9 cellular contexts compared by ENCODE assay signal in the genomic region with DNA sequence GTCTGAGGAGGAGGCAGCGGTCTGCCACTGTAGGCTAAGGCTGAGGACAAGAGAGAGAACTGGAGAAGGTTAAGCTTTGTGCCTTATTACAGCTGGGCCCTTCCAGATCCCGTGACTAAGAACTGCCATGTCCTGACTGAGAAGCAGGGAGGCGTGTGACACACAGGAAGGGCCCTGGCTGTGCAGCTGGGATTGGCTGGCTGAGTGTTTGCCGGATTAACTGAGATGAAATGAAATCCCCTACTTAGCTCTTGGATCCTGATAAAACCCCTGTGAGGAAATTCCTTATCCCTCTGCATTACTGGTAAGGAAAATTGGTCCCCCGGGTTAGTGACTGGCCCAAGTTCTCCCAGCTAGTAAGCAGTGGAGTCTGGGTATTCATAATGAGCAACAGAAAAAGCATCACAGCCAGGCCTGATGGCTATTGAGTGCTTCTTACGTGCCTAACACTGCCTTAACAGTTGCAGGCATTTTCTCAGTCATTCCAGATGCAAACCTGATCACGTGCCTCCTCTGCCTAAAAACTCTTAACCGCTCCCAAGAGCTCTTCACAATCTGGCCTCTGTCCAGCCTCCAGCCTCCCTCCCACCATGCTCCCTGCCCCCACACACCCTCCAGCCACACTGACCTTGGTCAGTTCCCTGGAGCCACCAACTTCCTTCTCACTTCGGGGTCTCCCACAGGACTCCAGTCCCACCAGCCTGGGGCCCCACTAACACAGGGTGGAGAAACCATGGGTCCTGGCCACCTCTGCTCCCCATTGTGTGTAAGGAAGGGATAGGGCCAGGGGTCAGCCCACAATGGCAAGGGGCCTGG. TPM values are rescaled to one million over a fixed set of nuclear protein-coding genes. Genes with fewer than 3 reads are reported as not detected.
DNase-seq lines count a peak whose midpoint lies in the region; ATAC-seq and TF ChIP-seq lines count a peak whose summit lies in the region.
"Had no signal": no experiment of that assay in that cellular context is flagged by ENCODE, and none has a peak within 500 bp of the region (broad histone marks: within the 10 kb centered on the region; RNA-seq: fewer than 3 reads in every experiment).

No MANE protein-coding gene starts in this region.

- H3K27me3 Mint-ChIP-seq in T-helper 17 cell = no peaks in the 10 kb centered on the region
- H3K27me3 Mint-ChIP-seq in mesothelial cell of epicardium (ENCODE audit: low read depth) = no peaks in the 10 kb centered on the region
- H3K27me3 Mint-ChIP-seq: central memory CD8-positive, alpha-beta T cell had no signal

- no peak for ATAC-seq in T-helper 17 cell
- no peak for ATAC-seq in GM19324 (IDR thresholded peaks at IDR 0.05; ENCODE audit: low FRiP score, unreplicated experiment)

- in situ Hi-C loops in HAP-1 (cut with MboI; ENCODE audit: low sequenced_read_pairs) = no loop called here

- DNase-seq in ELR (ENCODE audit: low read depth) = peak; percentile 76
- DNase-seq in T-helper 17 cell = no peak
- DNase-seq in head of caudate nucleus = peak in 27 of 42 donors; percentile 34 to 83 (median 53)
- DNase-seq in putamen (ENCODE audit: low spot score) = peak; percentile 64
- no peak for DNase-seq in HAP-1 (ENCODE audit: low spot score in 2 of 2)
- no peak for DNase-seq in dedifferentiated amniotic fluid mesenchymal stem cell (ENCODE audit: extremely low spot score)
- DNase-seq in mesothelial cell of epicardium (ENCODE audit: low spot score in 2 of 2, unreplicated experiment in 2 of 2) = no peak

- H3K9me3 Mint-ChIP-seq in mesothelial cell of epicardium = peaks cover 3% of the 10 kb centered on the region
- H3K9me3 Mint-ChIP-seq: central memory CD8-positive, alpha-beta T cell had no signal

- intact Hi-C loops in head of caudate nucleus (cut with DNase I) = no loop called here

- H3K4me3 Mint-ChIP-seq in T-helper 17 cell (no peak overlapping the region), mesothelial cell of epicardium (no peak overlapping the region)
- H3K4me3 Mint-ChIP-seq: central memory CD8-positive, alpha-beta T cell had no signal

- H3K4me1 ChIP-seq in HAP-1 = no peaks in the 10 kb centered on the region

- no peak overlapping the region for H3K4me3 ChIP-seq in HAP-1

- no peaks in the 10 kb centered on the region for H3K27me3 ChIP-seq in HAP-1 (ENCODE audit: low read depth)

- TF ChIP-seq CTCF in mesothelial cell of epicardium (IDR thresholded peaks at IDR 0.05; ENCODE audit: unreplicated experiment) = no peak

- H3K27ac Mint-ChIP-seq in T-helper 17 cell (peak overlapping the region; percentile 41), mesothelial cell of epicardium (no peak overlapping the region)

- H3K36me3 Mint-ChIP-seq in T-helper 17 cell (ENCODE audit: low read depth) (no peaks in the 10 kb centered on the region), mesothelial cell of epicardium (peaks cover 3% of the 10 kb centered on the region)

- H3K9me3 ChIP-seq in T-helper 17 cell (ENCODE audit: control insufficient read depth, low read length, poor library complexity, severe bottlenecking) (no peaks in the 10 kb centered on the region), HAP-1 (no peaks in the 10 kb centered on the region)

- H3K4me1 Mint-ChIP-seq in T-helper 17 cell (peaks cover 21% of the 10 kb centered on the region), mesothelial cell of epicardium (peaks cover 11% of the 10 kb centered on the region)

- no peaks in the 10 kb centered on the region for H3K36me3 ChIP-seq in HAP-1 (replicated peaks)

RNA-seq across cellular contexts. Expression of a gene that starts 37.8 kb away (rescaled TPM):
- total RNA-seq in T-helper 17 cell (10 to 100 TPM; 26.3 to 39.6 TPM), mesothelial cell of epicardium (15.9 to 17.5 TPM (median 16.5 TPM) in 3 replicates)

Comparison
In these comparisons a context has a peak if more than half of its experiments do, and no peak if none do; other contexts are left out.
1. DNase-seq: peak in ELR (single experiment), head of caudate nucleus (27 of 42) and putamen (single experiment); none in T-helper 17 cell (0 of 3), HAP-1 (0 of 2), dedifferentiated amniotic fluid mesenchymal stem cell (single experiment) and mesothelial cell of epicardium (0 of 2).